Comparison of ENCODE assay signal across 9 cellular contexts in the genomic region with DNA sequence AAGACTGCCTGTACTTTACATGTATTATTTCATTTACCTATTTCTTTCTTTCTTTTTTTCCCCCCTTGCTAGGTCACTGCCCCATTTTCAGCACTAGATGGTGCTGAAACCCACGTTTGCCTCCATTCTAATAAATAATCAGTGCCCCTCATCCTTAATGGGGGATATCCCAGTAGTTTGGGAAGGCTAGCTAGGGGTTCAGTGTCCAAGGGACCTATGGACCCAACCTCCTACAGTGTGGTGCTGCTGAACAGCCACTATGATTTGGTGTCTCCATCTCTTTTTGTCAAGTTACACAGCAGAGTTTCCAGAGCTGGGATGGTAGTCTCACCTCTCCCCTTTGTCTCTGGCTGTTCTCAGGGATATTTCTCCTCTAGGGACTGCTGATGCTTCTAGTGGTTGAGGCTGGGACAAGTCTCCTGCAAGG. TPM values are rescaled to one million over a fixed set of nuclear protein-coding genes. Genes with fewer than 3 reads are reported as not detected.
DNase-seq lines count a peak whose midpoint lies in the region; ATAC-seq, FAIRE-seq and TF ChIP-seq lines count a peak whose summit lies in the region.
"Had no signal": no experiment of that assay in that cellular context is flagged by ENCODE, and none has a peak within 500 bp of the region (broad histone marks: within the 10 kb centered on the region; RNA-seq: fewer than 3 reads in every experiment).

No MANE protein-coding gene starts in this region.

- H3K9me3 ChIP-seq in breast epithelium, result no peaks in the 10 kb centered on the region
- no peaks in the 10 kb centered on the region for H3K9me3 ChIP-seq in gastrocnemius medialis

- TF ChIP-seq POLR2A in breast epithelium (IDR thresholded peaks at IDR 0.05) (no peak), gastrocnemius medialis (IDR thresholded peaks at IDR 0.05) (no peak)

- H3K27ac ChIP-seq in breast epithelium (no peak overlapping the region), gastrocnemius medialis (no peak overlapping the region)

- no peak overlapping the region for H3K4me3 ChIP-seq in breast epithelium
- H3K4me3 ChIP-seq in gastrocnemius medialis, result no peak overlapping the region

- H3K4me1 ChIP-seq in breast epithelium, result no peaks in the 10 kb centered on the region
- peaks cover 0 to 11% of the 10 kb centered on the region in 2 donors for H3K4me1 ChIP-seq in gastrocnemius medialis

- peaks cover 28% of the 10 kb centered on the region for H3K4me1 Mint-ChIP-seq in MCF 10A (ENCODE audit: insufficient read depth, unreplicated experiment)
- H3K4me1 Mint-ChIP-seq in endothelial cell (ENCODE audit: unreplicated experiment), result peaks cover 9% of the 10 kb centered on the region

- H3K36me3 ChIP-seq in breast epithelium (no peaks in the 10 kb centered on the region), gastrocnemius medialis (no peaks in the 10 kb centered on the region)

- peaks cover 9% of the 10 kb centered on the region for H3K36me3 Mint-ChIP-seq in MCF 10A (ENCODE audit: insufficient read depth, unreplicated experiment)
- H3K36me3 Mint-ChIP-seq in endothelial cell (ENCODE audit: low read depth, unreplicated experiment), result no peaks in the 10 kb centered on the region

- no peaks in the 10 kb centered on the region for H3K27me3 ChIP-seq in breast epithelium
- no peaks in the 10 kb centered on the region for H3K27me3 ChIP-seq in gastrocnemius medialis

- H3K9me3 Mint-ChIP-seq in MCF 10A (ENCODE audit: unreplicated experiment), result no peaks in the 10 kb centered on the region
- H3K9me3 Mint-ChIP-seq in endothelial cell (ENCODE audit: unreplicated experiment), result no peaks in the 10 kb centered on the region
- H3K9me3 Mint-ChIP-seq: activated T-cell treated with anti-CD3 and anti-CD28 coated beads, Interleukin-2, amount 50 U/mL, for 72 hours had no signal

- H3K27me3 Mint-ChIP-seq in MCF 10A (ENCODE audit: insufficient read depth, unreplicated experiment), result no peaks in the 10 kb centered on the region
- peaks cover under 1% of the 10 kb centered on the region for H3K27me3 Mint-ChIP-seq in endothelial cell (ENCODE audit: unreplicated experiment)

- CTCF ChIA-PET in MCF 10A (lab: Yijun Ruan, JAX), result interaction anchor here (0.5 to 3.1 kb wide), 11 partner anchors 10 to 891 kb away, joined by 3 to 24 read pairs (median 4); no protein-coding TSS in a partner anchor

- FAIRE-seq in frontal cortex (lab: Jason Lieb, UNC), result no peak

- TF ChIP-seq CTCF in MCF 10A (IDR thresholded peaks at IDR 0.05; ENCODE audit: unreplicated experiment), result peak; percentile 71
- peak in 1 of 3 donors; percentile 16 for TF ChIP-seq CTCF in breast epithelium (IDR thresholded peaks at IDR 0.05)
- TF ChIP-seq CTCF in endothelial cell (IDR thresholded peaks at IDR 0.05; ENCODE audit: unreplicated experiment), result peak; percentile 54
- TF ChIP-seq CTCF in gastrocnemius medialis (IDR thresholded peaks at IDR 0.05 in 4 of 5, conservative IDR thresholded peaks at IDR 0.05 in 1 of 5), result peak in 4 of 5 experiments; percentile 16 to 67 (median 44)

- no peak overlapping the region for H3K27ac Mint-ChIP-seq in MCF 10A (ENCODE audit: low read depth, unreplicated experiment)
- H3K27ac Mint-ChIP-seq in endothelial cell (ENCODE audit: unreplicated experiment), result no peak overlapping the region
- H3K27ac Mint-ChIP-seq: activated T-cell treated with anti-CD3 and anti-CD28 coated beads, Interleukin-2, amount 50 U/mL, for 72 hours had no signal

- no peak for ATAC-seq in gastrocnemius medialis
- ATAC-seq in HG03378 (IDR thresholded peaks at IDR 0.05; ENCODE audit: unreplicated experiment), result no peak
- ATAC-seq in GM19455 (IDR thresholded peaks at IDR 0.05; ENCODE audit: unreplicated experiment), result no peak

- POLR2A ChIA-PET in MCF 10A (lab: Yijun Ruan, JAX), result interaction anchor here (1.2 to 1.8 kb wide), 4 partner anchors 10 to 216 kb away, joined by 3 to 6 read pairs (median 5); a partner anchor contains a TSS

- no TSS peak for BruUV-seq in MCF 10A (replicated peaks; lab: Mats Ljungman, UMichigan)

- in situ Hi-C loops in gastrocnemius medialis (cut with MboI; ENCODE audit: low sequenced_read_pairs in 4 of 4), result loop anchor here in 1 of 4 donors (5.0 kb wide), 1 partner anchor 50 kb away; no protein-coding TSS in a partner anchor

- DNase-seq in MCF 10A (ENCODE audit: unreplicated experiment) (peak; percentile 35), breast epithelium (ENCODE audit: low spot score in 2 of 2) (no peak), NCI-H526 treated with DMSO at 0.1 percent for 48 hours (lab: John Stamatoyannopoulos, UW) (peak; percentile 27), endothelial cell (ENCODE audit: low spot score) (no peak), gastrocnemius medialis (no peak), frontal cortex (ENCODE audit: low spot score in 2 of 2) (no peak)
- DNase-seq: activated T-cell treated with anti-CD3 and anti-CD28 coated beads, Interleukin-2, amount 50 U/mL, for 72 hours had no signal

- intact Hi-C loops in MCF 10A (cut with micrococcal nuclease) (loop anchor here (1.0 kb wide), 1 partner anchor 52 kb away; no protein-coding TSS in a partner anchor), breast epithelium (cut with DNase I; ENCODE audit: low total_unique reads) (no loop called here), gastrocnemius medialis (cut with DNase I; ENCODE audit: low total_unique reads) (no loop called here)

- H3K4me3 Mint-ChIP-seq in MCF 10A (ENCODE audit: unreplicated experiment) (no peak overlapping the region), endothelial cell (ENCODE audit: unreplicated experiment) (no peak overlapping the region)
- H3K4me3 Mint-ChIP-seq: activated T-cell treated with anti-CD3 and anti-CD28 coated beads, Interleukin-2, amount 50 U/mL, for 72 hours had no signal

RNA-seq across cellular contexts. Expression of a gene that starts 6.5 kb away (rescaled TPM):
- total RNA-seq in MCF 10A (2022), result 10.3 and 11.4 TPM in 2 replicates
- total RNA-seq in breast epithelium, result 10 to 100 TPM; 20.3 to 26.2 (median 23.2) TPM
- 13.3 TPM for total RNA-seq in endothelial cell (ENCODE audit: unreplicated experiment)
- 10 to 100 TPM; 19.4 to 27.7 (median 21.8) TPM for total RNA-seq in gastrocnemius medialis
- 62.4 TPM for total RNA-seq in frontal cortex

RNA-seq across cellular contexts. Expression of a gene that starts 7.8 kb away (rescaled TPM):
- total RNA-seq in MCF 10A (2022) (0.79 and 2.0 TPM in 2 replicates), breast epithelium (10 to 100 TPM in 2 of 3 donors, 1 to 10 TPM in 1; 8.6 to 20.8 (median 16.1) TPM), endothelial cell (ENCODE audit: unreplicated experiment) (3.8 TPM), gastrocnemius medialis (1 to 10 TPM in 2 of 4 donors, under 1 TPM in 2; 0.41 to 4.0 (median 1.1) TPM), frontal cortex (9.4 TPM)

Comparison
In these comparisons a context has a peak if more than half of its experiments do, and no peak if none do; other contexts are left out.
1. DNase-seq: peak in MCF 10A (single experiment) and NCI-H526 treated with DMSO at 0.1 percent for 48 hours (single experiment); none in breast epithelium (0 of 2), endothelial cell (single experiment), gastrocnemius medialis (0 of 2) and frontal cortex (0 of 2).